33 cellular contexts compared by ENCODE assay signal in the genomic region with DNA sequence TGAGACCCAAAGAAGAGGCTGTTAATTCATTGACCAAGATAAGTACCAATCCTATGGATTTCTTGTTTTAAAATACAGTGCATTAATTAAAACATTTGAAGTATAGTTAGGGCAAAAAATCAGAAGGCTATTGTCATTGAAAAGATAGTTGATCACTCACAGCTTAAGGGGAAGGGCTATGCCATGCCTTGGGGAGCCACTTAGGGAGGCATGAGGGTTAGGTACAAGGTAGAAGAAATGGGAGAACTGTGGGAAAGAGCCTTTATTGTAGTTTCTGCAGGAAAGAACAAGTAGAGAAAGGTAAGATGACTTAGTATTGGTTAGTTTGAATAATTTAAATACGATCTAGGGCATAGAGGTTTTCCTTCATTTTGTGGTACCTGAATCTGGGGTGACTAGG.
"Had no signal": no experiment of that assay in that cellular context is flagged by ENCODE, and none has a peak within 500 bp of the region (broad histone marks: within the 10 kb centered on the region; RNA-seq: fewer than 3 reads in every experiment).

No MANE protein-coding gene starts in this region.

- DNase-seq: activated CD4-positive, alpha-beta memory T cell treated with anti-CD3 and anti-CD28 coated beads, Interleukin-2, amount 10 ng/mL, durations not matched to agents 7 days and 5 days; activated CD4-positive, alpha-beta T cell treated with anti-CD3 and anti-CD28 coated beads for 1 hour; activated CD4-positive, alpha-beta T cell treated with anti-CD3 and anti-CD28 coated beads for 36 hours; activated CD4-positive, alpha-beta T cell treated with anti-CD3 and anti-CD28 coated beads for 48 hours; activated CD4-positive, alpha-beta T cell treated with anti-CD3 and anti-CD28 coated beads, Interleukin-2, amount 10 ng/mL, durations not matched to agents 7 days and 5 days; activated CD4-positive, alpha-beta T cell treated with anti-CD3 and anti-CD28 coated beads, Interleukin-2, amount 50 U/mL, for 48 hours; activated CD4-positive, CD25-positive, alpha-beta regulatory T cell; activated CD8-positive, alpha-beta memory T cell treated with anti-CD3 and anti-CD28 coated beads for 24 hours; activated CD8-positive, alpha-beta memory T cell treated with anti-CD3 and anti-CD28 coated beads, Interleukin-2, amount 10 ng/mL, durations not matched to agents 7 days and 5 days; activated CD8-positive, alpha-beta memory T cell treated with anti-CD3 and anti-CD28 coated beads, Interleukin-2, amount 50 U/mL, for 48 hours; activated CD8-positive, alpha-beta T cell treated with anti-CD3 and anti-CD28 coated beads, Interleukin-2, amount 10 ng/mL, durations not matched to agents 7 days and 5 days; activated effector memory CD4-positive, alpha-beta T cell treated with Interleukin-2 at 50 U/mL for 16 hours; activated gamma-delta T cell; activated naive CD4-positive, alpha-beta T cell treated with anti-CD3 and anti-CD28 coated beads, Interleukin-2, amount 10 ng/mL, durations not matched to agents 7 days and 5 days; activated naive CD4-positive, alpha-beta T cell treated with Interleukin-2 at 50 U/mL for 16 hours; activated naive CD8-positive, alpha-beta T cell treated with anti-CD3 and anti-CD28 coated beads, Interleukin-2, amount 10 ng/mL, durations not matched to agents 7 days and 5 days; activated naive CD8-positive, alpha-beta T cell treated with anti-CD3 and anti-CD28 coated beads, Interleukin-2, amount 50 U/mL, for 24 hours; activated T-cell treated with anti-CD3 and anti-CD28 coated beads, Interleukin-2, amount 50 U/mL, for 24 hours; activated T-cell treated with anti-CD3 and anti-CD28 coated beads, Interleukin-2, amount 50 U/mL, for 48 hours; amygdala; anterior cingulate cortex; caudate nucleus; cerebellar nuclear complex; T-helper 2 cell; T-helper 9 cell had no signal

- H3K27me3 Mint-ChIP-seq: activated CD4-positive, alpha-beta memory T cell treated with anti-CD3 and anti-CD28 coated beads, Interleukin-2, amount 10 ng/mL, durations not matched to agents 7 days and 5 days; activated CD4-positive, alpha-beta T cell treated with anti-CD3 and anti-CD28 coated beads for 36 hours; activated CD4-positive, alpha-beta T cell treated with anti-CD3 and anti-CD28 coated beads, Interleukin-2, amount 10 ng/mL, durations not matched to agents 7 days and 5 days; activated CD8-positive, alpha-beta memory T cell treated with anti-CD3 and anti-CD28 coated beads, Interleukin-2, amount 10 ng/mL, durations not matched to agents 7 days and 5 days; activated naive CD4-positive, alpha-beta T cell treated with anti-CD3 and anti-CD28 coated beads, Interleukin-2, amount 10 ng/mL, durations not matched to agents 7 days and 5 days; activated naive CD4-positive, alpha-beta T cell treated with anti-CD3 and anti-CD28 coated beads, Interleukin-2, amount 50 U/mL, for 24 hours; activated naive CD8-positive, alpha-beta T cell; activated naive CD8-positive, alpha-beta T cell treated with anti-CD3 and anti-CD28 coated beads, Interleukin-2, amount 10 ng/mL, durations not matched to agents 7 days and 5 days; activated naive CD8-positive, alpha-beta T cell treated with anti-CD3 and anti-CD28 coated beads, Interleukin-2, amount 50 U/mL, for 24 hours; activated T-cell treated with anti-CD3 and anti-CD28 coated beads, Interleukin-2, amount 50 U/mL, for 24 hours; brain; central memory CD8-positive, alpha-beta T cell had no signal

- ATAC-seq: activated CD4-positive, alpha-beta T cell treated with anti-CD3 and anti-CD28 coated beads for 36 hours; activated CD4-positive, CD25-positive, alpha-beta regulatory T cell treated with anti-CD3 and anti-CD28 coated beads, Interleukin-2, amount 50 U/mL, for 24 hours; activated CD8-positive, alpha-beta memory T cell treated with anti-CD3 and anti-CD28 coated beads, Interleukin-2, amount 10 ng/mL, durations not matched to agents 7 days and 5 days; activated CD8-positive, alpha-beta T cell treated with anti-CD3 and anti-CD28 coated beads, Interleukin-2, amount 10 ng/mL, durations not matched to agents 7 days and 5 days; activated naive CD8-positive, alpha-beta T cell treated with anti-CD3 and anti-CD28 coated beads, Interleukin-2, amount 50 U/mL, for 24 hours had no signal

- H3K4me3 Mint-ChIP-seq: activated CD4-positive, alpha-beta memory T cell treated with anti-CD3 and anti-CD28 coated beads, Interleukin-2, amount 10 ng/mL, durations not matched to agents 7 days and 5 days; activated CD4-positive, alpha-beta T cell treated with anti-CD3 and anti-CD28 coated beads for 36 hours; activated CD4-positive, alpha-beta T cell treated with anti-CD3 and anti-CD28 coated beads, Interleukin-2, amount 10 ng/mL, durations not matched to agents 7 days and 5 days; activated CD8-positive, alpha-beta memory T cell treated with anti-CD3 and anti-CD28 coated beads, Interleukin-2, amount 10 ng/mL, durations not matched to agents 7 days and 5 days; activated CD8-positive, alpha-beta T cell treated with anti-CD3 and anti-CD28 coated beads, Interleukin-2, amount 10 ng/mL, durations not matched to agents 7 days and 5 days; activated naive CD4-positive, alpha-beta T cell treated with anti-CD3 and anti-CD28 coated beads, Interleukin-2, amount 10 ng/mL, durations not matched to agents 7 days and 5 days; activated naive CD4-positive, alpha-beta T cell treated with anti-CD3 and anti-CD28 coated beads, Interleukin-2, amount 50 U/mL, for 24 hours; activated naive CD8-positive, alpha-beta T cell; activated naive CD8-positive, alpha-beta T cell treated with anti-CD3 and anti-CD28 coated beads, Interleukin-2, amount 10 ng/mL, durations not matched to agents 7 days and 5 days; activated naive CD8-positive, alpha-beta T cell treated with anti-CD3 and anti-CD28 coated beads, Interleukin-2, amount 50 U/mL, for 24 hours; activated T-cell treated with anti-CD3 and anti-CD28 coated beads, Interleukin-2, amount 50 U/mL, for 24 hours; brain; central memory CD8-positive, alpha-beta T cell; T-helper 1 cell treated with Interleukin-12 subunit alpha and Interleukin-12 subunit beta and Interleukin-4 antibody, amounts not matched to agents 30 μg/mL and 1 μg/mL, for 36 hours; T-helper 2 cell treated with Interferon-gamma antibody and Interleukin-4, amounts not matched to agents 5 μg/mL and 100 μg/mL, for 36 hours had no signal

- H3K9me3 Mint-ChIP-seq: activated CD4-positive, alpha-beta memory T cell treated with anti-CD3 and anti-CD28 coated beads, Interleukin-2, amount 10 ng/mL, durations not matched to agents 7 days and 5 days; activated CD4-positive, alpha-beta T cell treated with anti-CD3 and anti-CD28 coated beads, Interleukin-2, amount 10 ng/mL, durations not matched to agents 7 days and 5 days; activated naive CD4-positive, alpha-beta T cell treated with anti-CD3 and anti-CD28 coated beads, Interleukin-2, amount 10 ng/mL, durations not matched to agents 7 days and 5 days; activated naive CD4-positive, alpha-beta T cell treated with anti-CD3 and anti-CD28 coated beads, Interleukin-2, amount 50 U/mL, for 24 hours; activated naive CD8-positive, alpha-beta T cell treated with anti-CD3 and anti-CD28 coated beads, Interleukin-2, amount 10 ng/mL, durations not matched to agents 7 days and 5 days; activated T-cell treated with anti-CD3 and anti-CD28 coated beads, Interleukin-2, amount 50 U/mL, for 24 hours; activated T-helper 2 cell treated with anti-CD3 and anti-CD28 coated beads, Interferon-gamma antibody, Interleukin-2, Interleukin-4, amounts not matched to agents 10 μg/mL and 5 μg/mL and 100 μg/mL, durations not matched to agents 14 hours and 24 hours and 36 hours; brain; T-helper 1 cell treated with Interleukin-12 subunit alpha and Interleukin-12 subunit beta and Interleukin-4 antibody, amounts not matched to agents 30 μg/mL and 1 μg/mL, for 36 hours; T-helper 2 cell treated with Interferon-gamma antibody and Interleukin-4, amounts not matched to agents 5 μg/mL and 100 μg/mL, for 36 hours had no signal

- H3K4me1 Mint-ChIP-seq: activated CD4-positive, alpha-beta memory T cell treated with anti-CD3 and anti-CD28 coated beads, Interleukin-2, amount 10 ng/mL, durations not matched to agents 7 days and 5 days; activated CD4-positive, alpha-beta T cell treated with anti-CD3 and anti-CD28 coated beads, Interleukin-2, amount 10 ng/mL, durations not matched to agents 7 days and 5 days; activated CD8-positive, alpha-beta memory T cell treated with anti-CD3 and anti-CD28 coated beads, Interleukin-2, amount 10 ng/mL, durations not matched to agents 7 days and 5 days; activated naive CD4-positive, alpha-beta T cell treated with anti-CD3 and anti-CD28 coated beads, Interleukin-2, amount 10 ng/mL, durations not matched to agents 7 days and 5 days; activated naive CD4-positive, alpha-beta T cell treated with anti-CD3 and anti-CD28 coated beads, Interleukin-2, amount 50 U/mL, for 24 hours; brain; central memory CD8-positive, alpha-beta T cell had no signal

- H3K27ac Mint-ChIP-seq: activated CD4-positive, alpha-beta memory T cell treated with anti-CD3 and anti-CD28 coated beads, Interleukin-2, amount 10 ng/mL, durations not matched to agents 7 days and 5 days; activated CD4-positive, alpha-beta T cell treated with anti-CD3 and anti-CD28 coated beads for 36 hours; activated CD4-positive, alpha-beta T cell treated with anti-CD3 and anti-CD28 coated beads, Interleukin-2, amount 10 ng/mL, durations not matched to agents 7 days and 5 days; activated CD8-positive, alpha-beta memory T cell treated with anti-CD3 and anti-CD28 coated beads, Interleukin-2, amount 10 ng/mL, durations not matched to agents 7 days and 5 days; activated CD8-positive, alpha-beta T cell treated with anti-CD3 and anti-CD28 coated beads, Interleukin-2, amount 10 ng/mL, durations not matched to agents 7 days and 5 days; activated naive CD4-positive, alpha-beta T cell treated with anti-CD3 and anti-CD28 coated beads, Interleukin-2, amount 10 ng/mL, durations not matched to agents 7 days and 5 days; activated naive CD4-positive, alpha-beta T cell treated with anti-CD3 and anti-CD28 coated beads, Interleukin-2, amount 50 U/mL, for 24 hours; activated naive CD8-positive, alpha-beta T cell; activated naive CD8-positive, alpha-beta T cell treated with anti-CD3 and anti-CD28 coated beads, Interleukin-2, amount 10 ng/mL, durations not matched to agents 7 days and 5 days; activated naive CD8-positive, alpha-beta T cell treated with anti-CD3 and anti-CD28 coated beads, Interleukin-2, amount 50 U/mL, for 24 hours; activated T-cell treated with anti-CD3 and anti-CD28 coated beads, Interleukin-2, amount 50 U/mL, for 24 hours; activated T-helper 2 cell treated with anti-CD3 and anti-CD28 coated beads, Interferon-gamma antibody, Interleukin-2, Interleukin-4, amounts not matched to agents 10 μg/mL and 5 μg/mL and 100 μg/mL, durations not matched to agents 14 hours and 24 hours and 36 hours; brain; T-helper 1 cell treated with Interleukin-12 subunit alpha and Interleukin-12 subunit beta and Interleukin-4 antibody, amounts not matched to agents 30 μg/mL and 1 μg/mL, for 36 hours; T-helper 2 cell treated with Interferon-gamma antibody and Interleukin-4, amounts not matched to agents 5 μg/mL and 100 μg/mL, for 36 hours had no signal

- H3K36me3 Mint-ChIP-seq: activated CD8-positive, alpha-beta memory T cell treated with anti-CD3 and anti-CD28 coated beads, Interleukin-2, amount 10 ng/mL, durations not matched to agents 7 days and 5 days; activated naive CD4-positive, alpha-beta T cell treated with anti-CD3 and anti-CD28 coated beads, Interleukin-2, amount 10 ng/mL, durations not matched to agents 7 days and 5 days; activated naive CD4-positive, alpha-beta T cell treated with anti-CD3 and anti-CD28 coated beads, Interleukin-2, amount 50 U/mL, for 24 hours; activated naive CD8-positive, alpha-beta T cell; activated naive CD8-positive, alpha-beta T cell treated with anti-CD3 and anti-CD28 coated beads, Interleukin-2, amount 10 ng/mL, durations not matched to agents 7 days and 5 days; brain had no signal
